ENCODE assay signal across 13 cellular contexts in genomic region chr7:96685353-96685752, GRCh38. TPM values are rescaled to one million over a fixed set of nuclear protein-coding genes. Genes with fewer than 3 reads are reported as not detected.
A peak's percentile ranks its signal among the peaks of the same experiment; 100 is the strongest.
DNase-seq lines count a peak whose midpoint lies in the region; ATAC-seq lines count a peak whose summit lies in the region.
"Had no signal": no experiment of that assay in that cellular context is flagged by ENCODE, and none has a peak within 500 bp of the region (broad histone marks: within the 10 kb centered on the region; RNA-seq: fewer than 3 reads in every experiment).

No MANE protein-coding gene starts in this region.

- ATAC-seq in GM18861 (IDR thresholded peaks at IDR 0.05; ENCODE audit: unreplicated experiment): peak; percentile 81
- peak; percentile 76 for ATAC-seq in GM21381 (IDR thresholded peaks at IDR 0.05; ENCODE audit: unreplicated experiment)
- ATAC-seq in HG03060 (IDR thresholded peaks at IDR 0.05; ENCODE audit: low read depth, unreplicated experiment): peak; percentile 36
- ATAC-seq: activated T-cell treated with anti-CD3 and anti-CD28 coated beads, Interleukin-2, amount 50 U/mL, for 4 hours; psoas muscle had no signal

- no peaks in the 10 kb centered on the region for H3K27me3 Mint-ChIP-seq in activated T-helper 1 cell treated with anti-CD3 and anti-CD28 coated beads, Interleukin-12 subunit alpha, Interleukin-12 subunit beta, Interleukin-2, Interleukin-4 antibody, amounts not matched to agents 30 ng/mL and 10 ng/mL and 1 ng/mL, durations not matched to agents 14 hours and 24 hours and 36 hours (ENCODE audit: insufficient read depth)

- intact Hi-C loops in activated T-helper 1 cell treated with anti-CD3 and anti-CD28 coated beads, Interleukin-12 subunit alpha, Interleukin-12 subunit beta, Interleukin-2, Interleukin-4 antibody, amounts not matched to agents 30 ng/mL and 10 ng/mL and 1 ng/mL, durations not matched to agents 14 hours and 24 hours and 36 hours (cut with micrococcal nuclease): no loop called here

- peaks cover 37% of the 10 kb centered on the region for H3K4me1 Mint-ChIP-seq in activated T-helper 1 cell treated with anti-CD3 and anti-CD28 coated beads, Interleukin-12 subunit alpha, Interleukin-12 subunit beta, Interleukin-2, Interleukin-4 antibody, amounts not matched to agents 30 ng/mL and 10 ng/mL and 1 ng/mL, durations not matched to agents 14 hours and 24 hours and 36 hours (ENCODE audit: low read depth)

- peak overlapping the region; percentile 58 for H3K27ac Mint-ChIP-seq in activated T-helper 1 cell treated with anti-CD3 and anti-CD28 coated beads, Interleukin-12 subunit alpha, Interleukin-12 subunit beta, Interleukin-2, Interleukin-4 antibody, amounts not matched to agents 30 ng/mL and 10 ng/mL and 1 ng/mL, durations not matched to agents 14 hours and 24 hours and 36 hours

- H3K36me3 Mint-ChIP-seq in activated T-helper 1 cell treated with anti-CD3 and anti-CD28 coated beads, Interleukin-12 subunit alpha, Interleukin-12 subunit beta, Interleukin-2, Interleukin-4 antibody, amounts not matched to agents 30 ng/mL and 10 ng/mL and 1 ng/mL, durations not matched to agents 14 hours and 24 hours and 36 hours (ENCODE audit: low read depth): peaks cover 56% of the 10 kb centered on the region

- H3K9me3 Mint-ChIP-seq in activated T-helper 1 cell treated with anti-CD3 and anti-CD28 coated beads, Interleukin-12 subunit alpha, Interleukin-12 subunit beta, Interleukin-2, Interleukin-4 antibody, amounts not matched to agents 30 ng/mL and 10 ng/mL and 1 ng/mL, durations not matched to agents 14 hours and 24 hours and 36 hours: peaks cover 19% of the 10 kb centered on the region

- DNase-seq in activated T-helper 1 cell treated with anti-CD3 and anti-CD28 coated beads, Interleukin-12 subunit alpha, Interleukin-12 subunit beta, Interleukin-2, Interleukin-4 antibody, amounts not matched to agents 30 ng/mL and 10 ng/mL and 1 ng/mL, durations not matched to agents 14 hours and 24 hours and 36 hours (ENCODE audit: low spot score): no peak
- DNase-seq in DMS53 (lab: John Stamatoyannopoulos, UW) (no peak), DMS79 (lab: John Stamatoyannopoulos, UW) (no peak)
- no peak for DNase-seq in activated effector memory CD4-positive, alpha-beta T cell treated with Interleukin-2 at 50 U/mL for 16 hours
- DNase-seq in activated naive CD4-positive, alpha-beta T cell (lab: John Stamatoyannopoulos, UW): no peak
- DNase-seq: activated T-cell treated with anti-CD3 and anti-CD28 coated beads, Interleukin-2, amount 50 U/mL, for 4 hours; cerebellar nuclear complex; NCI-H510A; psoas muscle; SK-N-SH had no signal

- peak overlapping the region; percentile 15 for H3K4me3 Mint-ChIP-seq in activated T-helper 1 cell treated with anti-CD3 and anti-CD28 coated beads, Interleukin-12 subunit alpha, Interleukin-12 subunit beta, Interleukin-2, Interleukin-4 antibody, amounts not matched to agents 30 ng/mL and 10 ng/mL and 1 ng/mL, durations not matched to agents 14 hours and 24 hours and 36 hours
- H3K4me3 Mint-ChIP-seq: activated T-cell treated with anti-CD3 and anti-CD28 coated beads, Interleukin-2, amount 50 U/mL, for 4 hours had no signal

RNA-seq across cellular contexts. Expression of gene SEM1, which starts 24.3 kb away (rescaled TPM):
- 41.2 and 42.8 TPM in 2 replicates for total RNA-seq in activated T-helper 1 cell treated with anti-CD3 and anti-CD28 coated beads, Interleukin-12 subunit alpha, Interleukin-12 subunit beta, Interleukin-2, Interleukin-4 antibody, amounts not matched to agents 30 ng/mL and 10 ng/mL and 1 ng/mL, durations not matched to agents 14 hours and 24 hours and 36 hours
